Comparison of ENCODE assay signal across 13 cellular contexts in genomic region chr1:201493757-201494617, GRCh38. TPM values are rescaled to one million over a fixed set of nuclear protein-coding genes. Genes with fewer than 3 reads are reported as not detected.
DNase-seq lines count a peak whose midpoint lies in the region; ATAC-seq and TF ChIP-seq lines count a peak whose summit lies in the region.
"Had no signal": no experiment of that assay in that cellular context is flagged by ENCODE, and none has a peak within 500 bp of the region (broad histone marks: within the 10 kb centered on the region; RNA-seq: fewer than 3 reads in every experiment).

No MANE protein-coding gene starts in this region.

- TF ChIP-seq CTCF in HEK293 (tag by site-specific recombination; IDR thresholded peaks at IDR 0.05) (no peak), gastrocnemius medialis (IDR thresholded peaks at IDR 0.05 in 4 of 5, conservative IDR thresholded peaks at IDR 0.05 in 1 of 5) (no peak)

- in situ Hi-C loops in gastrocnemius medialis (cut with MboI; ENCODE audit: low sequenced_read_pairs in 4 of 4): no loop called here
- in situ Hi-C loops in ACHN (cut with HindIII; ENCODE audit: low pct_ligation_motif_present, low pct_unique_long_range_greater_than_20kb, low sequenced_read_pairs): no loop called here

- H3K9me3 ChIP-seq in HEK293 (ENCODE audit: control insufficient read depth, insufficient read depth, low read depth, low read length) (no peaks in the 10 kb centered on the region), gastrocnemius medialis (no peaks in the 10 kb centered on the region)

- H3K36me3 ChIP-seq in HEK293 (ENCODE audit: control insufficient read depth in 2 of 2, insufficient read depth in 1 of 2, low read length in 2 of 2): no peaks in the 10 kb centered on the region
- H3K36me3 ChIP-seq in gastrocnemius medialis: no peaks in the 10 kb centered on the region

- CTCF ChIA-PET in HEK293 (lab: Yijun Ruan, JAX): interaction anchor here (0.6 to 14.9 kb wide), 4 partner anchors 11 to 20 kb away, joined by 3 to 471 read pairs (median 4); no protein-coding TSS in a partner anchor

- H3K27ac ChIP-seq in HEK293 (ENCODE audit: extremely low read depth, low read depth, low read length) (no peak overlapping the region), cingulate gyrus (ENCODE audit: low read depth, low read length) (peak overlapping the region; percentile 99), layer of hippocampus (ENCODE audit: low read depth, low read length) (peak overlapping the region; percentile 91), gastrocnemius medialis (peak overlapping the region; percentile 34 to 77 (median 61))
- H3K27ac ChIP-seq: KMS-11 had no signal

- DNase-seq in gastrocnemius medialis: no peak
- DNase-seq in NCI-H526 (lab: John Stamatoyannopoulos, UW): no peak
- no peak for DNase-seq in ACHN
- DNase-seq in AML-193 (lab: John Stamatoyannopoulos, UW): no peak
- DNase-seq: activated gamma-delta T cell treated with Interleukin-2 at 50 U/mL for 16 hours; CD8-positive, alpha-beta memory T cell; NK-92 treated with Interleukin-12 subunit alpha and Interleukin-12 subunit beta, amount 100 ng/mL, for 24 hours had no signal

- H3K4me1 ChIP-seq in HEK293 (ENCODE audit: control insufficient read depth, insufficient read depth, low read length): no peaks in the 10 kb centered on the region
- H3K4me1 ChIP-seq in gastrocnemius medialis: peaks cover 57 to 68% of the 10 kb centered on the region in 2 donors

- TF ChIP-seq POLR2A in gastrocnemius medialis (IDR thresholded peaks at IDR 0.05): no peak

- H3K27me3 ChIP-seq in layer of hippocampus (ENCODE audit: control insufficient read depth, insufficient read depth, low read length): no peaks in the 10 kb centered on the region
- no peaks in the 10 kb centered on the region for H3K27me3 ChIP-seq in gastrocnemius medialis

- no peak for ATAC-seq in gastrocnemius medialis
- no peak for ATAC-seq in GM21576 (IDR thresholded peaks at IDR 0.05; ENCODE audit: unreplicated experiment)
- ATAC-seq: GM12878 had no signal

- H3K4me3 ChIP-seq in HEK293 (ENCODE audit: low read depth, low read length) (no peak overlapping the region), gastrocnemius medialis (no peak overlapping the region)
- H3K4me3 ChIP-seq: GM12878 had no signal

- POLR2A ChIA-PET in HEK293 (lab: Yijun Ruan, JAX): no interaction called here

- intact Hi-C loops in gastrocnemius medialis (cut with DNase I; ENCODE audit: low total_unique reads): no loop called here

TF ChIP-seq in HEK293, 187 proteins besides CTCF, POLR2A, EP300 and RAD21:
- no peak for TF ChIP-seq ELK4 (IDR thresholded peaks at IDR 0.05; ENCODE audit: borderline replicate concordance, low read depth, low read length)
- no peak for TF ChIP-seq ZNF341 (tag by site-specific recombination; IDR thresholded peaks at IDR 0.05; ENCODE audit: low read depth)
- TF ChIP-seq ZFHX2 (tag by site-specific recombination; conservative IDR thresholded peaks at IDR 0.05): peak; percentile 89
- TF ChIP-seq SCRT1 (tag by site-specific recombination; IDR thresholded peaks at IDR 0.05; ENCODE audit: borderline replicate concordance): no peak
- TF ChIP-seq ZNF837 (tag by site-specific recombination; IDR thresholded peaks at IDR 0.05): no peak
- no peak for TF ChIP-seq MZF1 (tag by site-specific recombination; IDR thresholded peaks at IDR 0.05; ENCODE audit: borderline replicate concordance)
- no peak for TF ChIP-seq ZBTB49 (tag by site-specific recombination; IDR thresholded peaks at IDR 0.05; ENCODE audit: low read depth)
- 0 out of 2 replicates have a peak, but pooled peaks have one; percentile 44 for TF ChIP-seq WT1 (tag by site-specific recombination; IDR thresholded peaks at IDR 0.05)
- TF ChIP-seq EGR2 (tag by site-specific recombination; IDR thresholded peaks at IDR 0.05; ENCODE audit: low read depth): peak; percentile 83
- TF ChIP-seq ZNF37A (tag by site-specific recombination; IDR thresholded peaks at IDR 0.05): no peak
- TF ChIP-seq, protein P1, sequence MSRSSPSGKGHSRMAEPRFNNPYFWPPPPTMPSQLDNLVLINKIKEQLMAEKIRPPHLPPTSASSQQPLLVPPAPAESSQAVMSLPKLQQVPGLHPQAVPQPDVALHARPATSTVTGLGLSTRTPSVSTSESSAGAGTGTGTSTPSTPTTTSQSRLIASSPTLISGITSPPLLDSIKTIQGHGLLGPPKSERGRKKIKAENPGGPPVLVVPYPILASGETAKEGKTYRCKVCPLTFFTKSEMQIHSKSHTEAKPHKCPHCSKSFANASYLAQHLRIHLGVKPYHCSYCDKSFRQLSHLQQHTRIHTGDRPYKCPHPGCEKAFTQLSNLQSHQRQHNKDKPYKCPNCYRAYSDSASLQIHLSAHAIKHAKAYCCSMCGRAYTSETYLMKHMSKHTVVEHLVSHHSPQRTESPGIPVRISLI (tag by site-specific recombination; IDR thresholded peaks at IDR 0.05): no peak
- TF ChIP-seq ZSCAN30 (tag by site-specific recombination; IDR thresholded peaks at IDR 0.05): no peak

RNA-seq across cellular contexts. Expression of gene CSRP1, which starts 12.9 kb away (rescaled TPM):
- total RNA-seq in gastrocnemius medialis: 10 to 100 TPM; 22.7 to 91.1 (median 68.9) TPM

RNA-seq across cellular contexts. Expression of gene PHLDA3, which starts 25.0 kb away (rescaled TPM):
- 10 to 100 TPM in 3 of 4 donors, 1 to 10 TPM in 1; 7.4 to 91.8 (median 62.7) TPM for total RNA-seq in gastrocnemius medialis

RNA-seq across cellular contexts. Expression of gene NAV1, which starts 44.9 kb away (rescaled TPM):
- total RNA-seq in gastrocnemius medialis: 1 to 10 TPM; 4.2 to 9.1 (median 7.1) TPM
